ENCODE assay signal across 1 cellular context in the genomic region with DNA sequence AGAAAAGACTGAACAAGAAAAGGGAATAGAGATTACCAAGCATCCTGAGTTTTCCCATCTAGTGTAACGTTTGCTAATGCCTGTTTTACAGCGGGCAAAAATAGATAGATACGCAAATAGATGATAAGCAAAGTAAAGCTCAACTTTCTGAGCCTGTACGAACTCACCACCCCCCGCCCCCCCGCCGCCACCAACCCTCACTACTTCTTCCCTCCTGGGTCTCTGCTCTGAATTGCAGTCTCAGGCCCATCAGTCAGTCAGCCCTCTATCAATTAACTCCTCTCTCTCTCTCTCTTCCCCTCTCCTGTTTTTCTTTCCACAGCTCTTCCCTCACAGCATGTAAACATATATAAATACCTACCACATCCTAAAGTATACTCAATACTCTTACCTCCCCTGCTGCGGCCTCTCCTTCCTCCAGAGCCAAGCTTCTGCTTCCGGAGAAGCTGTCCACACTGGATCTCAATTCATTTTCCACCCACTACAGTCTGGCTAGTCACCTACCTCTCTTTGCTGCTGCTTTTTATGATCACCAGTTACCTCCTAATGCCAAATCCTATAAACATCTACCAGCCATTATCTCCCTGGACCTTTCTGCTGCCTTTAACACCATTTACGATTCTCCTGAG.
TF ChIP-seq lines count a peak whose summit lies in the region.

No MANE protein-coding gene starts in this region.

TF ChIP-seq in IMR-90, 13 proteins besides CTCF, POLR2A, EP300 and RAD21 (continued from another document):
- TF ChIP-seq MXI1 (IDR thresholded peaks at IDR 0.05; ENCODE audit: borderline replicate concordance, low read depth, low read length) (no peak), CEBPB (IDR thresholded peaks at IDR 0.05; ENCODE audit: low read depth, low read length) (no peak), FOS (IDR thresholded peaks at IDR 0.05; ENCODE audit: low read depth, low read length) (no peak), SMC3 (IDR thresholded peaks at IDR 0.05; ENCODE audit: low read depth, low read length) (no peak), RFX5 (IDR thresholded peaks at IDR 0.05; ENCODE audit: low read depth, low read length) (no peak), NFE2L2 (IDR thresholded peaks at IDR 0.05; ENCODE audit: low read depth, low read length) (no peak), BHLHE40 (IDR thresholded peaks at IDR 0.05; ENCODE audit: low read depth, low read length) (no peak), CHD1 (IDR thresholded peaks at IDR 0.05; ENCODE audit: low read depth, low read length) (no peak), MAZ (IDR thresholded peaks at IDR 0.05; ENCODE audit: borderline replicate concordance, low read depth, low read length) (no peak), RCOR1 (IDR thresholded peaks at IDR 0.05; ENCODE audit: insufficient replicate concordance, low read length) (no peak)
- TF ChIP-seq, protein P1, sequence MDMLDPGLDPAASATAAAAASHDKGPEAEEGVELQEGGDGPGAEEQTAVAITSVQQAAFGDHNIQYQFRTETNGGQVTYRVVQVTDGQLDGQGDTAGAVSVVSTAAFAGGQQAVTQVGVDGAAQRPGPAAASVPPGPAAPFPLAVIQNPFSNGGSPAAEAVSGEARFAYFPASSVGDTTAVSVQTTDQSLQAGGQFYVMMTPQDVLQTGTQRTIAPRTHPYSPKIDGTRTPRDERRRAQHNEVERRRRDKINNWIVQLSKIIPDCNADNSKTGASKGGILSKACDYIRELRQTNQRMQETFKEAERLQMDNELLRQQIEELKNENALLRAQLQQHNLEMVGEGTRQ (IDR thresholded peaks at IDR 0.05; ENCODE audit: low read depth, low read length) = no peak
